In genomic region chr16:80323187-80323807, GRCh38 we compare ENCODE assay signal across 19 cellular contexts.
A peak's percentile ranks its signal among the peaks of the same experiment; 100 is the strongest.
DNase-seq lines count a peak whose midpoint lies in the region; ATAC-seq and TF ChIP-seq lines count a peak whose summit lies in the region.
"Had no signal": no experiment of that assay in that cellular context is flagged by ENCODE, and none has a peak within 500 bp of the region (broad histone marks: within the 10 kb centered on the region; RNA-seq: fewer than 3 reads in every experiment).

No MANE protein-coding gene starts in this region.

- H3K9me3 Mint-ChIP-seq in endodermal cell, result no peaks in the 10 kb centered on the region
- H3K9me3 Mint-ChIP-seq in nephron progenitor cell, result no peaks in the 10 kb centered on the region
- no peaks in the 10 kb centered on the region for H3K9me3 Mint-ChIP-seq in activated naive CD8-positive, alpha-beta T cell treated with anti-CD3 and anti-CD28 coated beads, Interleukin-2, amount 50 U/mL, for 24 hours

- H3K4me1 ChIP-seq in endodermal cell (ENCODE audit: control insufficient read depth, insufficient read depth, low read length), result peaks cover 12% of the 10 kb centered on the region
- H3K4me1 ChIP-seq: Caco-2, HAP-1 had no signal

- no peaks in the 10 kb centered on the region for H3K27me3 ChIP-seq in endodermal cell (ENCODE audit: control insufficient read depth, insufficient read depth, low read length, poor library complexity, severe bottlenecking)

- H3K36me3 ChIP-seq in endodermal cell (ENCODE audit: control insufficient read depth, insufficient read depth, low read length), result no peaks in the 10 kb centered on the region
- H3K36me3 ChIP-seq: HAP-1 had no signal

- no peak for TF ChIP-seq CTCF in endodermal cell (conservative IDR thresholded peaks at IDR 0.05)
- no peak for TF ChIP-seq CTCF in nephron progenitor cell (IDR thresholded peaks at IDR 0.05)

- H3K4me1 Mint-ChIP-seq in endodermal cell, result peaks cover 28% of the 10 kb centered on the region
- H3K4me1 Mint-ChIP-seq in nephron progenitor cell, result peaks cover 14% of the 10 kb centered on the region
- H3K4me1 Mint-ChIP-seq in activated naive CD8-positive, alpha-beta T cell treated with anti-CD3 and anti-CD28 coated beads, Interleukin-2, amount 50 U/mL, for 24 hours, result no peaks in the 10 kb centered on the region
- H3K4me1 Mint-ChIP-seq: B cell; CD4-positive, CD25-positive, alpha-beta regulatory T cell had no signal

- H3K4me3 Mint-ChIP-seq in endodermal cell, result no peak overlapping the region
- H3K4me3 Mint-ChIP-seq in nephron progenitor cell, result no peak overlapping the region
- H3K4me3 Mint-ChIP-seq in activated naive CD8-positive, alpha-beta T cell treated with anti-CD3 and anti-CD28 coated beads, Interleukin-2, amount 50 U/mL, for 24 hours, result no peak overlapping the region
- H3K4me3 Mint-ChIP-seq: B cell; CD4-positive, CD25-positive, alpha-beta regulatory T cell had no signal

- H3K36me3 Mint-ChIP-seq in endodermal cell (ENCODE audit: low read depth) (no peaks in the 10 kb centered on the region), nephron progenitor cell (ENCODE audit: low read depth) (no peaks in the 10 kb centered on the region)
- no peaks in the 10 kb centered on the region for H3K36me3 Mint-ChIP-seq in activated naive CD8-positive, alpha-beta T cell treated with anti-CD3 and anti-CD28 coated beads, Interleukin-2, amount 50 U/mL, for 24 hours (ENCODE audit: low read depth)
- H3K36me3 Mint-ChIP-seq: CD4-positive, CD25-positive, alpha-beta regulatory T cell had no signal

- 85 to 97% methylated on average over 8 to 13 of the region's 13 CpGs for WGBS in endodermal cell (ENCODE audit: insufficient coverage in 1 of 2, insufficient read length in 1 of 2), 2 experiments

- H3K27ac Mint-ChIP-seq in endodermal cell, result peak overlapping the region; percentile 11
- H3K27ac Mint-ChIP-seq in nephron progenitor cell, result no peak overlapping the region
- H3K27ac Mint-ChIP-seq in activated naive CD8-positive, alpha-beta T cell treated with anti-CD3 and anti-CD28 coated beads, Interleukin-2, amount 50 U/mL, for 24 hours, result no peak overlapping the region
- H3K27ac Mint-ChIP-seq: B cell; CD4-positive, CD25-positive, alpha-beta regulatory T cell had no signal

- H3K4me3 ChIP-seq in endodermal cell (ENCODE audit: low read length), result no peak overlapping the region
- H3K4me3 ChIP-seq: HAP-1, K562 had no signal

- in situ Hi-C loops in KBM-7 (cut with MboI; ENCODE audit: low pct_unique_long_range_greater_than_20kb, low sequenced_read_pairs), result no loop called here

- no peak overlapping the region for H3K9ac ChIP-seq in endodermal cell (ENCODE audit: extremely low read depth, low read length, poor library complexity, severe bottlenecking)

- H3K27ac ChIP-seq in caudate nucleus (ENCODE audit: low read depth, low read length) (peak overlapping the region; percentile 61), endodermal cell (ENCODE audit: low read depth, low read length) (no peak overlapping the region)
- H3K27ac ChIP-seq: RWPE1 had no signal

- peak in 22 of 61 donors; percentile 1 to 30 (median 12) for DNase-seq in caudate nucleus (lab: John Stamatoyannopoulos, UW)
- peak; percentile 64 for DNase-seq in endodermal cell
- peak; percentile 11 for DNase-seq in nephron progenitor cell
- DNase-seq in activated naive CD8-positive, alpha-beta T cell treated with anti-CD3 and anti-CD28 coated beads, Interleukin-2, amount 50 U/mL, for 24 hours, result no peak
- DNase-seq in NCI-H2107 (lab: John Stamatoyannopoulos, UW), result no peak
- no peak for DNase-seq in KBM-7
- DNase-seq: Caco-2; CD4-positive, CD25-positive, alpha-beta regulatory T cell; DMS153; NCI-H1417 treated with DMSO at 0.1 percent for 48 hours; NCI-H2029 treated with DMSO at 0.1 percent for 48 hours; NCI-H510A; NCI-H82; PC-3 had no signal

- ATAC-seq in HG03457 (IDR thresholded peaks at IDR 0.05; ENCODE audit: unreplicated experiment), result no peak
- ATAC-seq in activated naive CD8-positive, alpha-beta T cell treated with anti-CD3 and anti-CD28 coated beads, Interleukin-2, amount 50 U/mL, for 24 hours, result no peak
- ATAC-seq: K562, PC-3 had no signal

- no peaks in the 10 kb centered on the region for H3K9me3 ChIP-seq in endodermal cell (ENCODE audit: control insufficient read depth, low read length)
- H3K9me3 ChIP-seq: HAP-1 had no signal

- H3K27me3 Mint-ChIP-seq in endodermal cell (ENCODE audit: insufficient read depth) (peaks cover 11% of the 10 kb centered on the region), nephron progenitor cell (ENCODE audit: low read depth, poor library complexity) (peaks cover 17% of the 10 kb centered on the region)
- H3K27me3 Mint-ChIP-seq in activated naive CD8-positive, alpha-beta T cell treated with anti-CD3 and anti-CD28 coated beads, Interleukin-2, amount 50 U/mL, for 24 hours, result peaks cover 18% of the 10 kb centered on the region
- H3K27me3 Mint-ChIP-seq: CD4-positive, CD25-positive, alpha-beta regulatory T cell had no signal

Comparison
In these comparisons a context has a peak if more than half of its experiments do, and no peak if none do; other contexts are left out.
1. DNase-seq: peak in endodermal cell (single experiment) and nephron progenitor cell (single experiment); none in activated naive CD8-positive, alpha-beta T cell treated with anti-CD3 and anti-CD28 coated beads, Interleukin-2, amount 50 U/mL, for 24 hours (single experiment), NCI-H2107 (single experiment) and KBM-7 (single experiment).